ENCODE assay signal across 9 cellular contexts in genomic region chr1:206933333-206933945, GRCh38. TPM values are rescaled to one million over a fixed set of nuclear protein-coding genes. Genes with fewer than 3 reads are reported as not detected.
DNase-seq lines count a peak whose midpoint lies in the region; ATAC-seq and TF ChIP-seq lines count a peak whose summit lies in the region.
"Had no signal": no experiment of that assay in that cellular context is flagged by ENCODE, and none has a peak within 500 bp of the region (broad histone marks: within the 10 kb centered on the region; RNA-seq: fewer than 3 reads in every experiment).

No MANE protein-coding gene starts in this region.

- H3K27me3 ChIP-seq in foreskin keratinocyte = peaks cover 2% of the 10 kb centered on the region

- ATAC-seq in foreskin keratinocyte (peak; percentile 15), HG03457 (IDR thresholded peaks at IDR 0.05; ENCODE audit: unreplicated experiment) (no peak), GM18505 (IDR thresholded peaks at IDR 0.05; ENCODE audit: unreplicated experiment) (no peak)

- TF ChIP-seq POLR2A in GM18505 (IDR thresholded peaks at IDR 0.05; ENCODE audit: borderline replicate concordance, extremely low read depth, insufficient read depth, insufficient read length) = no peak

- peak; percentile 23 for DNase-seq in EH (ENCODE audit: low read depth)
- DNase-seq in MV-4-11 (lab: John Stamatoyannopoulos, UW) = peak; percentile 42
- DNase-seq in activated T-cell treated with anti-CD3 and anti-CD28 coated beads for 1 hour (ENCODE audit: low read depth) = peak; percentile 73
- DNase-seq in foreskin keratinocyte = no peak
- peak; percentile 74 for DNase-seq in stimulated activated CD4-positive, alpha-beta T cell treated with anti-CD3 and anti-CD28 coated beads, Interleukin-4, amount 100 ng/mL, for 1 hour
- DNase-seq in NCI-H1105 (lab: John Stamatoyannopoulos, UW) = no peak

- peak; percentile 61 for TF ChIP-seq CTCF in foreskin keratinocyte (conservative IDR thresholded peaks at IDR 0.05)

- no peak overlapping the region for H3K27ac ChIP-seq in foreskin keratinocyte
- H3K27ac ChIP-seq: parathyroid adenoma had no signal

- H3K4me1 ChIP-seq in foreskin keratinocyte = no peaks in the 10 kb centered on the region
- H3K4me1 ChIP-seq: parathyroid adenoma had no signal

RNA-seq across cellular contexts. Expression of gene FCMR, which starts 11.7 kb away (rescaled TPM):
- 3.4 and 3.5 TPM in 2 replicates for total RNA-seq in foreskin keratinocyte
- 8.8 and 8.9 TPM in 2 replicates for polyA plus RNA-seq in foreskin keratinocyte

RNA-seq across cellular contexts. Expression of gene PIGR, which starts 12.8 kb away (rescaled TPM):
- not detected in 2 replicates for total RNA-seq in foreskin keratinocyte
- not detected in 2 replicates for polyA plus RNA-seq in foreskin keratinocyte

RNA-seq across cellular contexts. Expression of gene IL24, which starts 36.2 kb away (rescaled TPM):
- 2.3 and 4.5 TPM in 2 replicates for total RNA-seq in foreskin keratinocyte
- polyA plus RNA-seq in foreskin keratinocyte = 2.2 and 4.8 TPM in 2 replicates

RNA-seq across cellular contexts. Expression of gene FCAMR, which starts 36.8 kb away (rescaled TPM):
- not detected in 2 replicates for total RNA-seq in foreskin keratinocyte
- not detected in 2 replicates for polyA plus RNA-seq in foreskin keratinocyte

Comparison
In these comparisons a context has a peak if more than half of its experiments do, and no peak if none do; other contexts are left out.
1. DNase-seq: peak in EH (single experiment), MV-4-11 (single experiment), activated T-cell treated with anti-CD3 and anti-CD28 coated beads for 1 hour (single experiment) and stimulated activated CD4-positive, alpha-beta T cell treated with anti-CD3 and anti-CD28 coated beads, Interleukin-4, amount 100 ng/mL, for 1 hour (single experiment); none in foreskin keratinocyte (0 of 2) and NCI-H1105 (single experiment).